Comparison of ENCODE assay signal across 34 cellular contexts in the genomic region with DNA sequence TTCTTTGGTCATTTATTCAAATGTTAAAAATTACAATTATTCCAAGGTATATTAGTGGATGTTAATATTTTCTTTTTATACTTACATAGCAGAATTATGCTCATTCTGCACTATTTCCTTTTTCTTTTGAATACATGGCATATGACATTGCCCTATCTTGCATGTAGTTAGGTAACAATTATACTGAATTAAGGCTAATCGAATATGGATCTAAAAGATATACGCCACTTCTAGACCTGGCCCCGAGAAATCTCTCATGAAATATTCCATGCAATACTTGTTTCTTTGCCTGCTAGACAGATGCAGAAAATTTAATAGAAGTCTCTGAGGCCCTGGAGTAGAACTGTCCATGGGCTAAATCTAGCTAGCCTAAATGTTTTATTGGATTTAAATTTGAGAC.
"Had no signal": no experiment of that assay in that cellular context is flagged by ENCODE, and none has a peak within 500 bp of the region (broad histone marks: within the 10 kb centered on the region; RNA-seq: fewer than 3 reads in every experiment).

No MANE protein-coding gene starts in this region.

- DNase-seq: Karpas-422, Kasumi-1, KG1, MG63, MM.1S, MV-4-11, NCI-H1048, NCI-H1092, NCI-H1092 treated with DMSO at 0.1 percent for 48 hours, NCI-H1105, NCI-H1105 treated with DMSO at 0.1 percent for 48 hours, NCI-H1417, NCI-H1417 treated with DMSO at 0.1 percent for 48 hours, NCI-H1436, NCI-H1436 treated with DMSO at 0.1 percent for 48 hours, NCI-H146, NCI-H1694, NCI-H1694 treated with DMSO at 0.1 percent for 48 hours, NCI-H187, NCI-H187 treated with DMSO at 0.1 percent for 48 hours, NCI-H1930, NCI-H2029, NCI-H2029 treated with DMSO at 0.1 percent for 48 hours, NCI-H2081, NCI-H2081 treated with DMSO at 0.1 percent for 48 hours, NCI-H2107, NCI-H2171, NCI-H2171 treated with DMSO at 0.1 percent for 48 hours, NCI-H2227 treated with DMSO at 0.1 percent for 48 hours, NCI-H226, NCI-H345, NCI-H446, NCI-H446 treated with DMSO at 0.1 percent for 48 hours had no signal

- H3K4me3 ChIP-seq: MG63 had no signal

- H3K27me3 ChIP-seq: MG63 had no signal

- H3K36me3 ChIP-seq: MG63 had no signal

- H3K9ac ChIP-seq: KMS-11 had no signal

- H3K4me2 ChIP-seq: KMS-11 had no signal

- H3K27ac ChIP-seq: KMS-11 had no signal

- H3K9me3 ChIP-seq: MG63 had no signal
